In the genomic region with DNA sequence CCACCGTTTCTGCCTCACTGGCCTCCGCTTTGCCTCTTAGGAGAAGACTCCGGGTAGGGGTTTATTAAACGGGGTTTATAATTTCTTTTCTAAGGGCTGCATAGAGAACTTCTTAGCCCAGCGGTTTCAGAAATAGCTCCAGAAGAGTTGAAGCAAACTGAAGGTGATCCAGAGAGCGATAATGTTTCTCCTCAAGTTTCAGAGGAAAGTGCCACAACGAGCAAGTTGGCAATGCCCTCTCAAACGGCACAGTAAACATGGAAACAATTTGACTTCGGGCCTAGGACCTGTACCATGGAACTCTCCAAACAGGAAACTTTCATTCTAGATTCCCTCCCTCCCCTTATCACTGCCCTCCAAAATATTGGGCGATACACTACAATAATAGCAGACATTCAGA, we compare ENCODE assay signal across 8 cellular contexts. TPM values are rescaled to one million over a fixed set of nuclear protein-coding genes. Genes with fewer than 3 reads are reported as not detected.
A peak's percentile ranks its signal among the peaks of the same experiment; 100 is the strongest.
DNase-seq lines count a peak whose midpoint lies in the region; ATAC-seq, FAIRE-seq and TF ChIP-seq lines count a peak whose summit lies in the region.

No MANE protein-coding gene starts in this region.

- no peak for DNase-seq in CD4-positive, alpha-beta T cell
- DNase-seq in PC-3 (no peak), epithelial cell of esophagus (ENCODE audit: low read depth) (no peak), osteocyte (ENCODE audit: extremely low spot score, unreplicated experiment) (no peak), ACHN (no peak), GM19239 (ENCODE audit: insufficient read length, low spot score) (no peak)
- DNase-seq in stimulated activated CD4-positive, alpha-beta T cell treated with anti-CD3 and anti-CD28 coated beads, Interleukin-4, amount 100 ng/mL, for 4 hours = no peak

- intact Hi-C loops in CD4-positive, alpha-beta T cell (cut with DNase I, micrococcal nuclease) = loop anchor here (2.0 to 5.0 kb wide), 9 partner anchors 40 to 405 kb away; a partner anchor contains a TSS
- intact Hi-C loops in PC-3 (cut with micrococcal nuclease) = loop anchor here (2.0 to 5.0 kb wide), 3 partner anchors 110 to 302 kb away; a partner anchor contains a TSS

- peak overlapping the region; percentile 90 for H2AFZ ChIP-seq in PC-3 (ENCODE audit: low read length)

- H3K36me3 Mint-ChIP-seq in CD4-positive, alpha-beta T cell (ENCODE audit: low read depth) = peaks cover 43% of the 10 kb centered on the region
- H3K36me3 Mint-ChIP-seq in osteocyte (ENCODE audit: unreplicated experiment) = peaks cover 5% of the 10 kb centered on the region

- H3K27me3 Mint-ChIP-seq in CD4-positive, alpha-beta T cell = no peaks in the 10 kb centered on the region
- H3K27me3 Mint-ChIP-seq in osteocyte (ENCODE audit: unreplicated experiment) = no peaks in the 10 kb centered on the region

- H3K4me3 ChIP-seq in PC-3 (ENCODE audit: low read length) (peak overlapping the region; percentile 92), epithelial cell of esophagus (ENCODE audit: low read length) (peak overlapping the region; percentile 90)

- H3K27ac Mint-ChIP-seq in CD4-positive, alpha-beta T cell = peak overlapping the region; percentile 98
- H3K27ac Mint-ChIP-seq in osteocyte (ENCODE audit: unreplicated experiment) = peak overlapping the region; percentile 97

- H3K27me3 ChIP-seq in CD4-positive, alpha-beta T cell (ENCODE audit: control insufficient read depth, insufficient read depth, low read length) = no peaks in the 10 kb centered on the region
- H3K27me3 ChIP-seq in PC-3 (ENCODE audit: low read length) = no peaks in the 10 kb centered on the region

- no peaks in the 10 kb centered on the region for H3K9me3 ChIP-seq in CD4-positive, alpha-beta T cell (ENCODE audit: control insufficient read depth, low read length)
- H3K9me3 ChIP-seq in PC-3 (ENCODE audit: low read length) = no peaks in the 10 kb centered on the region

- peak overlapping the region; percentile 96 for H3K4me3 Mint-ChIP-seq in CD4-positive, alpha-beta T cell
- H3K4me3 Mint-ChIP-seq in osteocyte (ENCODE audit: unreplicated experiment) = peak overlapping the region; percentile 98

- POLR2A ChIA-PET in CD4-positive, alpha-beta T cell (lab: Charles Lee) = interaction anchor here (0.5 to 5.4 kb wide), 18 partner anchors 13 to 368 kb away, joined by 3 to 105 read pairs (median 4); a partner anchor contains a TSS
- POLR2A ChIA-PET in PC-3 (lab: Charles Lee; ENCODE audit: unreplicated experiment) = interaction anchor here (0.7 kb wide), 1 partner anchor 193 kb away, joined by 4 read pairs; no protein-coding TSS in a partner anchor

- BruUV-seq in PC-3 (replicated peaks; lab: Mats Ljungman, UMichigan) = TSS peak; percentile 56

- peak overlapping the region; percentile 89 for H3K4me2 ChIP-seq in PC-3 (ENCODE audit: low read length)

- peak overlapping the region; percentile 83 for H3K9ac ChIP-seq in PC-3 (ENCODE audit: low read length)

- H3K9me2 ChIP-seq in PC-3 (replicated peaks; ENCODE audit: low read length) = no peaks in the 10 kb centered on the region

- no peak for TF ChIP-seq CTCF in CD4-positive, alpha-beta T cell (IDR thresholded peaks at IDR 0.05)
- TF ChIP-seq CTCF in PC-3 (conservative IDR thresholded peaks at IDR 0.05; ENCODE audit: low read depth, low read length) = no peak
- TF ChIP-seq CTCF in epithelial cell of esophagus (IDR thresholded peaks at IDR 0.05; ENCODE audit: insufficient read depth, low read depth, low read length, missing control alignments) = no peak
- TF ChIP-seq CTCF in osteocyte (IDR thresholded peaks at IDR 0.05) = no peak

- peaks cover 6% of the 10 kb centered on the region; the same call in 1 of the 2 replicates for H3K36me3 ChIP-seq in PC-3 (ENCODE audit: low read depth, low read length)

- H3K4me1 Mint-ChIP-seq in CD4-positive, alpha-beta T cell (ENCODE audit: low read depth) = peaks cover 44% of the 10 kb centered on the region
- H3K4me1 Mint-ChIP-seq in osteocyte (ENCODE audit: unreplicated experiment) = peaks cover 24% of the 10 kb centered on the region

- H3F3A ChIP-seq in PC-3 (ENCODE audit: low read length, unreplicated experiment) = no peaks in the 10 kb centered on the region

- CTCF ChIA-PET in CD4-positive, alpha-beta T cell (lab: Charles Lee) = interaction anchor here (0.6 to 3.9 kb wide), 56 partner anchors 8 to 812 kb away, joined by 3 to 37 read pairs (median 4); a partner anchor contains a TSS
- CTCF ChIA-PET in PC-3 (lab: Charles Lee) = no interaction called here

- no peak for FAIRE-seq in GM19239 (lab: Jason Lieb, UNC)

- no peaks in the 10 kb centered on the region for H4K20me1 ChIP-seq in PC-3 (ENCODE audit: low read length)

- no peaks in the 10 kb centered on the region for H3K9me3 Mint-ChIP-seq in CD4-positive, alpha-beta T cell
- H3K9me3 Mint-ChIP-seq in osteocyte (ENCODE audit: unreplicated experiment) = no peaks in the 10 kb centered on the region

- in situ Hi-C loops in ACHN (cut with HindIII; ENCODE audit: low pct_ligation_motif_present, low pct_unique_long_range_greater_than_20kb, low sequenced_read_pairs) = no loop called here

- no peak for ATAC-seq in CD4-positive, alpha-beta T cell (ENCODE audit: poor library complexity)
- ATAC-seq in PC-3 (no peak), GM21825 (IDR thresholded peaks at IDR 0.05; ENCODE audit: unreplicated experiment) (no peak)

- H3K4me1 ChIP-seq in PC-3 (ENCODE audit: insufficient read depth, low read length) = peaks cover 6% of the 10 kb centered on the region; the same call in 1 of the 2 replicates

- H3K79me2 ChIP-seq in PC-3 (ENCODE audit: low read length) = peaks cover 34% of the 10 kb centered on the region

- H3K27ac ChIP-seq in CD4-positive, alpha-beta T cell (ENCODE audit: low read depth, low read length) = peak overlapping the region; percentile 89
- peak overlapping the region; percentile 76 for H3K27ac ChIP-seq in PC-3 (ENCODE audit: low read length)

RNA-seq across cellular contexts. Expression of a gene that starts 1.0 kb away (rescaled TPM):
- 10 to 100 TPM; 62.9 to 75.3 TPM for total RNA-seq in CD4-positive, alpha-beta T cell
- 72.6 and 93.8 TPM in 2 replicates for total RNA-seq in PC-3 (2014; rRNA removed)
- 74.1 and 75.0 TPM in 2 replicates for total RNA-seq in osteocyte

RNA-seq across cellular contexts. Expression of a gene that starts 23.1 kb away (rescaled TPM):
- 10 to 100 TPM; 87.9 to 89.9 TPM for total RNA-seq in CD4-positive, alpha-beta T cell
- total RNA-seq in PC-3 (2014; rRNA removed) (45.0 and 53.9 TPM in 2 replicates), osteocyte (69.8 and 81.6 TPM in 2 replicates)
